14 cellular contexts compared by ENCODE assay signal in genomic region chr5:38541174-38541724, GRCh38. TPM values are rescaled to one million over a fixed set of nuclear protein-coding genes. Genes with fewer than 3 reads are reported as not detected.
DNase-seq lines count a peak whose midpoint lies in the region; TF ChIP-seq lines count a peak whose summit lies in the region.
"Had no signal": no experiment of that assay in that cellular context is flagged by ENCODE, and none has a peak within 500 bp of the region (broad histone marks: within the 10 kb centered on the region; RNA-seq: fewer than 3 reads in every experiment).

No MANE protein-coding gene starts in this region.

- TF ChIP-seq CTCF in mesothelial cell of epicardium (IDR thresholded peaks at IDR 0.05; ENCODE audit: unreplicated experiment), result no peak
- TF ChIP-seq CTCF in progenitor cell of endocrine pancreas (IDR thresholded peaks at IDR 0.05; ENCODE audit: unreplicated experiment), result no peak

- H3K27ac ChIP-seq in layer of hippocampus (ENCODE audit: low read depth, low read length), result peak overlapping the region; percentile 4

- no peaks in the 10 kb centered on the region for H3K27me3 Mint-ChIP-seq in mesothelial cell of epicardium (ENCODE audit: low read depth)
- no peaks in the 10 kb centered on the region for H3K27me3 Mint-ChIP-seq in progenitor cell of endocrine pancreas

- H3K4me1 Mint-ChIP-seq in mesothelial cell of epicardium (peaks cover 24% of the 10 kb centered on the region), progenitor cell of endocrine pancreas (ENCODE audit: low read depth) (peaks cover 14% of the 10 kb centered on the region)

- H3K9me3 Mint-ChIP-seq in mesothelial cell of epicardium (no peaks in the 10 kb centered on the region), progenitor cell of endocrine pancreas (ENCODE audit: low read depth) (no peaks in the 10 kb centered on the region)
- H3K9me3 Mint-ChIP-seq: T-helper 2 cell treated with Interferon-gamma antibody and Interleukin-4, amounts not matched to agents 5 μg/mL and 100 μg/mL, for 36 hours had no signal

- H3K4me3 Mint-ChIP-seq in mesothelial cell of epicardium (no peak overlapping the region), progenitor cell of endocrine pancreas (ENCODE audit: low read depth) (no peak overlapping the region)
- H3K4me3 Mint-ChIP-seq: T-helper 2 cell treated with Interferon-gamma antibody and Interleukin-4, amounts not matched to agents 5 μg/mL and 100 μg/mL, for 36 hours had no signal

- H3K36me3 Mint-ChIP-seq in mesothelial cell of epicardium (no peaks in the 10 kb centered on the region), progenitor cell of endocrine pancreas (ENCODE audit: insufficient read depth) (peaks cover 2% of the 10 kb centered on the region)

- no peaks in the 10 kb centered on the region for H3K27me3 ChIP-seq in layer of hippocampus (ENCODE audit: control insufficient read depth, insufficient read depth, low read length)

- DNase-seq in DMS79 treated with DMSO at 0.1 percent for 48 hours (lab: John Stamatoyannopoulos, UW) (peak; percentile 56), NCI-H2029 (lab: John Stamatoyannopoulos, UW) (peak; percentile 78), SHP77 treated with DMSO at 0.1 percent for 48 hours (lab: John Stamatoyannopoulos, UW) (peak; percentile 94), mesothelial cell of epicardium (ENCODE audit: low spot score in 2 of 2, unreplicated experiment in 2 of 2) (no peak), NCI-H526 (lab: John Stamatoyannopoulos, UW) (no peak), progenitor cell of endocrine pancreas (ENCODE audit: low spot score, unreplicated experiment) (no peak)
- DNase-seq in stimulated activated CD8-positive, alpha-beta memory T cell treated with anti-CD3 and anti-CD28 coated beads, Interleukin-4, amount 100 ng/mL, for 48 hours, result no peak
- DNase-seq: activated CD4-positive, CD25-positive, alpha-beta regulatory T cell treated with anti-CD3 and anti-CD28 coated beads, Interleukin-2, amount 50 U/mL, for 72 hours; activated naive CD4-positive, alpha-beta T cell treated with anti-CD3 and anti-CD28 coated beads, Interleukin-2, amount 50 U/mL, for 16 hours; Calu3; central memory CD4-positive, alpha-beta T cell; NCI-H1048 had no signal

- no peak overlapping the region for H3K27ac Mint-ChIP-seq in mesothelial cell of epicardium
- no peak overlapping the region for H3K27ac Mint-ChIP-seq in progenitor cell of endocrine pancreas
- H3K27ac Mint-ChIP-seq: T-helper 2 cell treated with Interferon-gamma antibody and Interleukin-4, amounts not matched to agents 5 μg/mL and 100 μg/mL, for 36 hours had no signal

RNA-seq across cellular contexts. Expression of gene LIFR, which starts 15.2 kb away (rescaled TPM):
- total RNA-seq in mesothelial cell of epicardium (58.0 to 62.4 TPM (median 62.0 TPM) in 3 replicates), progenitor cell of endocrine pancreas (33.4 and 36.4 TPM in 2 replicates)

Comparison
In these comparisons a context has a peak if more than half of its experiments do, and no peak if none do; other contexts are left out.
1. DNase-seq: peak in DMS79 treated with DMSO at 0.1 percent for 48 hours (single experiment), NCI-H2029 (single experiment) and SHP77 treated with DMSO at 0.1 percent for 48 hours (single experiment); none in mesothelial cell of epicardium (0 of 2), NCI-H526 (0 of 2), progenitor cell of endocrine pancreas (single experiment) and stimulated activated CD8-positive, alpha-beta memory T cell treated with anti-CD3 and anti-CD28 coated beads, Interleukin-4, amount 100 ng/mL, for 48 hours (single experiment).